ENCODE assay signal across 17 cellular contexts in genomic region chr6:105759946-105760345, GRCh38.
DNase-seq lines count a peak whose midpoint lies in the region; ATAC-seq and TF ChIP-seq lines count a peak whose summit lies in the region.
"Had no signal": no experiment of that assay in that cellular context is flagged by ENCODE, and none has a peak within 500 bp of the region (broad histone marks: within the 10 kb centered on the region; RNA-seq: fewer than 3 reads in every experiment).

No MANE protein-coding gene starts in this region.

- H3K27me3 ChIP-seq in GM23248 (replicated peaks; ENCODE audit: insufficient read depth) = no peaks in the 10 kb centered on the region
- H3K27me3 ChIP-seq: gastrocnemius medialis had no signal

- peaks cover 28% of the 10 kb centered on the region for H3K9me3 Mint-ChIP-seq in activated T-helper 1 cell treated with anti-CD3 and anti-CD28 coated beads, Interleukin-12 subunit alpha, Interleukin-12 subunit beta, Interleukin-2, Interleukin-4 antibody, amounts not matched to agents 30 ng/mL and 10 ng/mL and 1 ng/mL, durations not matched to agents 14 hours and 24 hours and 36 hours
- H3K9me3 Mint-ChIP-seq: activated CD8-positive, alpha-beta T cell treated with anti-CD3 and anti-CD28 coated beads for 36 hours had no signal

- peaks cover 28% of the 10 kb centered on the region for H3K4me1 ChIP-seq in GM23248 (ENCODE audit: insufficient read depth)
- H3K4me1 ChIP-seq: gastrocnemius medialis had no signal

- peaks cover 22% of the 10 kb centered on the region for H3K36me3 Mint-ChIP-seq in activated T-helper 1 cell treated with anti-CD3 and anti-CD28 coated beads, Interleukin-12 subunit alpha, Interleukin-12 subunit beta, Interleukin-2, Interleukin-4 antibody, amounts not matched to agents 30 ng/mL and 10 ng/mL and 1 ng/mL, durations not matched to agents 14 hours and 24 hours and 36 hours (ENCODE audit: low read depth)

- intact Hi-C loops in activated T-helper 1 cell treated with anti-CD3 and anti-CD28 coated beads, Interleukin-12 subunit alpha, Interleukin-12 subunit beta, Interleukin-2, Interleukin-4 antibody, amounts not matched to agents 30 ng/mL and 10 ng/mL and 1 ng/mL, durations not matched to agents 14 hours and 24 hours and 36 hours (cut with micrococcal nuclease) = no loop called here

- ATAC-seq in HG03520 (IDR thresholded peaks at IDR 0.05; ENCODE audit: unreplicated experiment) = no peak
- ATAC-seq: activated CD8-positive, alpha-beta T cell treated with anti-CD3 and anti-CD28 coated beads for 36 hours; gastrocnemius medialis; GM12878; naive thymus-derived CD4-positive, alpha-beta T cell had no signal

- H2AFZ ChIP-seq in GM23248 = peak overlapping the region; percentile 4; the same call in 1 of the 2 replicates

- TF ChIP-seq CTCF in fibroblast of the aortic adventitia (IDR thresholded peaks at IDR 0.05; ENCODE audit: insufficient read depth, low read length) = no peak

- 27 to 41% methylated on average over 4 of the region's 4 CpGs for WGBS in GM23248 (ENCODE audit: low coverage in 1 of 2, low lambda C conversion rate in 2 of 2, missing lambda C conversion rate in 2 of 2), 2 experiments

- H3K4me2 ChIP-seq in GM23248 (ENCODE audit: unreplicated experiment) = peak overlapping the region; percentile 33

- H4K20me1 ChIP-seq in GM23248 (ENCODE audit: insufficient read depth) = no peaks in the 10 kb centered on the region

- no peaks in the 10 kb centered on the region for H3K79me2 ChIP-seq in GM23248 (ENCODE audit: insufficient read depth)

- no peaks in the 10 kb centered on the region for H3K9me2 ChIP-seq in GM23248 (ENCODE audit: insufficient read depth)

- peak overlapping the region; percentile 31 for H3K27ac ChIP-seq in GM23248
- H3K27ac ChIP-seq: gastrocnemius medialis, RWPE1, thoracic aorta had no signal

- H3K4me1 Mint-ChIP-seq in activated T-helper 1 cell treated with anti-CD3 and anti-CD28 coated beads, Interleukin-12 subunit alpha, Interleukin-12 subunit beta, Interleukin-2, Interleukin-4 antibody, amounts not matched to agents 30 ng/mL and 10 ng/mL and 1 ng/mL, durations not matched to agents 14 hours and 24 hours and 36 hours (ENCODE audit: low read depth) = peaks cover 60% of the 10 kb centered on the region

- H3K4me3 ChIP-seq in GM23248 (no peak overlapping the region), fibroblast of the aortic adventitia (ENCODE audit: low read depth, low read length) (no peak overlapping the region)
- H3K4me3 ChIP-seq: gastrocnemius medialis, GM12878, thoracic aorta had no signal

- no peaks in the 10 kb centered on the region for H3K27me3 Mint-ChIP-seq in activated T-helper 1 cell treated with anti-CD3 and anti-CD28 coated beads, Interleukin-12 subunit alpha, Interleukin-12 subunit beta, Interleukin-2, Interleukin-4 antibody, amounts not matched to agents 30 ng/mL and 10 ng/mL and 1 ng/mL, durations not matched to agents 14 hours and 24 hours and 36 hours (ENCODE audit: insufficient read depth)

- no peaks in the 10 kb centered on the region for H3K9me3 ChIP-seq in GM23248 (ENCODE audit: low read depth)
- H3K9me3 ChIP-seq: gastrocnemius medialis, thoracic aorta had no signal

- H3K36me3 ChIP-seq in GM23248 (ENCODE audit: low read depth) = no peaks in the 10 kb centered on the region
- H3K36me3 ChIP-seq: gastrocnemius medialis, thoracic aorta had no signal

- DNase-seq in GM23248 = peak; percentile 78
- no peak for DNase-seq in activated T-helper 1 cell treated with anti-CD3 and anti-CD28 coated beads, Interleukin-12 subunit alpha, Interleukin-12 subunit beta, Interleukin-2, Interleukin-4 antibody, amounts not matched to agents 30 ng/mL and 10 ng/mL and 1 ng/mL, durations not matched to agents 14 hours and 24 hours and 36 hours (ENCODE audit: low spot score)
- peak; percentile 74 for DNase-seq in fibroblast of the aortic adventitia (ENCODE audit: low read depth)
- peak; percentile 29 for DNase-seq in smooth muscle cell of the brain vasculature (ENCODE audit: low read depth, low spot score)
- no peak for DNase-seq in GM19238 (ENCODE audit: insufficient read length, low spot score)
- no peak for DNase-seq in activated naive CD4-positive, alpha-beta T cell (lab: John Stamatoyannopoulos, UW)
- DNase-seq: activated CD8-positive, alpha-beta T cell treated with anti-CD3 and anti-CD28 coated beads for 36 hours; activated naive CD4-positive, alpha-beta T cell treated with Interleukin-2 at 50 U/mL for 16 hours; DMS 273 treated with DMSO at 0.1 percent for 48 hours; gastrocnemius medialis; naive thymus-derived CD4-positive, alpha-beta T cell; NCI-H524; small intestine had no signal

- H3K27ac Mint-ChIP-seq in activated T-helper 1 cell treated with anti-CD3 and anti-CD28 coated beads, Interleukin-12 subunit alpha, Interleukin-12 subunit beta, Interleukin-2, Interleukin-4 antibody, amounts not matched to agents 30 ng/mL and 10 ng/mL and 1 ng/mL, durations not matched to agents 14 hours and 24 hours and 36 hours = no peak overlapping the region
- H3K27ac Mint-ChIP-seq: activated CD8-positive, alpha-beta T cell treated with anti-CD3 and anti-CD28 coated beads for 36 hours; naive thymus-derived CD4-positive, alpha-beta T cell had no signal

- H3F3A ChIP-seq in GM23248 (ENCODE audit: insufficient read depth) = peaks cover 18% of the 10 kb centered on the region; the same call in 1 of the 2 replicates

- in situ Hi-C loops in GM23248 (cut with MboI) = no loop called here

- H3K9ac ChIP-seq in GM23248 = 0 out of 2 replicates have a peak overlapping the region, but pooled peaks have one; percentile 2

- H3K4me3 Mint-ChIP-seq in activated T-helper 1 cell treated with anti-CD3 and anti-CD28 coated beads, Interleukin-12 subunit alpha, Interleukin-12 subunit beta, Interleukin-2, Interleukin-4 antibody, amounts not matched to agents 30 ng/mL and 10 ng/mL and 1 ng/mL, durations not matched to agents 14 hours and 24 hours and 36 hours = peak overlapping the region; percentile 8
- H3K4me3 Mint-ChIP-seq: activated CD8-positive, alpha-beta T cell treated with anti-CD3 and anti-CD28 coated beads for 36 hours; naive thymus-derived CD4-positive, alpha-beta T cell had no signal

Comparison
In these comparisons a context has a peak if more than half of its experiments do, and no peak if none do; other contexts are left out.
1. DNase-seq: peak in GM23248 (single experiment), fibroblast of the aortic adventitia (single experiment) and smooth muscle cell of the brain vasculature (single experiment); none in activated T-helper 1 cell treated with anti-CD3 and anti-CD28 coated beads, Interleukin-12 subunit alpha, Interleukin-12 subunit beta, Interleukin-2, Interleukin-4 antibody, amounts not matched to agents 30 ng/mL and 10 ng/mL and 1 ng/mL, durations not matched to agents 14 hours and 24 hours and 36 hours (single experiment), GM19238 (single experiment) and activated naive CD4-positive, alpha-beta T cell (0 of 4).